Comparison of ENCODE assay signal across 30 cellular contexts in genomic region chr17:76125922-76126321, GRCh38. TPM values are rescaled to one million over a fixed set of nuclear protein-coding genes. Genes with fewer than 3 reads are reported as not detected.
"Had no signal": no experiment of that assay in that cellular context is flagged by ENCODE, and none has a peak within 500 bp of the region (broad histone marks: within the 10 kb centered on the region; RNA-seq: fewer than 3 reads in every experiment).

No MANE protein-coding gene starts in this region.

- H3K4me1 Mint-ChIP-seq: nephron had no signal

- H3K9me3 ChIP-seq: adrenal gland, body of pancreas, esophagus muscularis mucosa, heart left ventricle, lower lobe of right lung, uterus had no signal

- H3K27me3 Mint-ChIP-seq: activated B cell treated with CpG ODN at 0.5 μM for 24 hours had no signal

- H3K27me3 ChIP-seq: uterus had no signal

- H3K36me3 ChIP-seq: adrenal gland, esophagus muscularis mucosa, heart left ventricle, lower lobe of right lung, uterus had no signal

- DNase-seq: activated B cell treated with CpG ODN at 0.5 μM for 24 hours; activated CD4-positive, alpha-beta T cell treated with anti-CD3 and anti-CD28 coated beads, Interleukin-2, amount 50 U/mL, for 1 hour; activated naive CD4-positive, alpha-beta T cell treated with Interleukin-2 at 50 U/mL for 16 hours; activated T-cell treated with anti-CD3 and anti-CD28 coated beads for 4 hours; activated T-cell treated with anti-CD3 and anti-CD28 coated beads, Interleukin-2, amount 50 U/mL, for 72 hours; adrenal gland; aorta; body of pancreas; dermis blood vessel endothelial cell; effector CD4-positive, alpha-beta T cell; foreskin keratinocyte; lower lobe of right lung; mesenchymal stem cell; stimulated activated CD4-positive, alpha-beta T cell treated with anti-CD3 and anti-CD28 coated beads, Interleukin-12 subunit alpha, Interleukin-12 subunit beta, amount 100 ng/mL, for 4 hours; stimulated activated CD4-positive, alpha-beta T cell treated with anti-CD3 and anti-CD28 coated beads, Interleukin-4, amount 100 ng/mL, for 1 hour; stimulated activated naive CD8-positive, alpha-beta T cell treated with anti-CD3 and anti-CD28 coated beads, Interleukin-15, Interleukin-2, amounts not matched to agents 100 U/mL and 50 U/mL, for 24 hours; T-helper 1 cell; uterus had no signal

- H3K4me1 ChIP-seq: foreskin keratinocyte, uterus had no signal

- H3K27ac Mint-ChIP-seq: activated B cell treated with CpG ODN at 0.5 μM for 24 hours, nephron, type B pancreatic cell had no signal

- H3K4me3 ChIP-seq: adrenal gland, body of pancreas, esophagus muscularis mucosa, heart left ventricle, lower lobe of right lung, skin epidermis, uterus had no signal

- FAIRE-seq: colon had no signal

- H3K9me3 Mint-ChIP-seq: activated B cell treated with CpG ODN at 0.5 μM for 24 hours; activated T-cell treated with anti-CD3 and anti-CD28 coated beads, Interleukin-2, amount 50 U/mL, for 72 hours; nephron; T-helper 2 cell treated with Interferon-gamma antibody and Interleukin-4, amounts not matched to agents 5 μg/mL and 100 μg/mL, for 36 hours; type B pancreatic cell had no signal

- H3K4me3 Mint-ChIP-seq: activated B cell treated with CpG ODN at 0.5 μM for 24 hours; nephron; T-helper 2 cell treated with Interferon-gamma antibody and Interleukin-4, amounts not matched to agents 5 μg/mL and 100 μg/mL, for 36 hours; type B pancreatic cell had no signal

- H3K27ac ChIP-seq: adrenal gland, body of pancreas, esophagus muscularis mucosa, foreskin keratinocyte, heart left ventricle, lower lobe of right lung, skin epidermis, uterus had no signal

- ATAC-seq: activated T-cell treated with anti-CD3 and anti-CD28 coated beads, Interleukin-2, amount 50 U/mL, for 72 hours; body of pancreas; foreskin keratinocyte; heart left ventricle; lower lobe of right lung; sciatic nerve; stimulated activated naive CD8-positive, alpha-beta T cell treated with anti-CD3 and anti-CD28 coated beads, Interleukin-15, Interleukin-2, amounts not matched to agents 100 U/mL and 50 U/mL, for 24 hours had no signal

- H3K36me3 Mint-ChIP-seq: type B pancreatic cell had no signal

RNA-seq across cellular contexts. Expression of gene FOXJ1, which starts 15.1 kb away (rescaled TPM):
- total RNA-seq: aorta, dermis blood vessel endothelial cell, heart left ventricle, posterior vena cava had no signal
- polyA plus RNA-seq: aorta, heart left ventricle had no signal

RNA-seq across cellular contexts. Expression of gene ZACN, which starts 46.9 kb away (rescaled TPM):
- total RNA-seq: aorta, body of pancreas, dermis blood vessel endothelial cell, foreskin keratinocyte, kidney epithelial cell, lower lobe of right lung, osteocyte, posterior vena cava, renal cortical epithelial cell, sciatic nerve, uterus had no signal

RNA-seq across cellular contexts. Expression of gene GALR2, which starts 51.3 kb away (rescaled TPM):
- total RNA-seq: adrenal gland, aorta, dermis blood vessel endothelial cell, heart left ventricle, lower lobe of right lung, osteocyte, posterior vena cava, sciatic nerve, uterus had no signal
- polyA plus RNA-seq: aorta had no signal
